Comparison of ENCODE assay signal across 31 cellular contexts in genomic region chr3:27322634-27323033, GRCh38.
"Had no signal": no experiment of that assay in that cellular context is flagged by ENCODE, and none has a peak within 500 bp of the region (broad histone marks: within the 10 kb centered on the region; RNA-seq: fewer than 3 reads in every experiment).

No MANE protein-coding gene starts in this region.

- FAIRE-seq: astrocyte had no signal

- H3K27ac ChIP-seq: brain microvascular endothelial cell, coronary artery, dorsolateral prefrontal cortex, esophagus muscularis mucosa, foreskin keratinocyte, heart left ventricle, WERI-Rb-1 had no signal

- DNase-seq: activated B cell treated with CpG ODN at 0.5 μM for 24 hours; activated CD4-positive, alpha-beta memory T cell treated with anti-CD3 and anti-CD28 coated beads, Interleukin-2, amount 10 ng/mL, durations not matched to agents 7 days and 5 days; activated CD4-positive, alpha-beta T cell treated with anti-CD3 and anti-CD28 coated beads for 48 hours; activated CD4-positive, alpha-beta T cell treated with anti-CD3 and anti-CD28 coated beads, Interleukin-2, amount 50 U/mL, for 4 hours; activated CD8-positive, alpha-beta memory T cell treated with anti-CD3 and anti-CD28 coated beads, Interleukin-2, amount 50 U/mL, for 48 hours; activated gamma-delta T cell; activated naive CD4-positive, alpha-beta T cell; activated naive CD4-positive, alpha-beta T cell treated with anti-CD3 and anti-CD28 coated beads, Interleukin-2, amount 10 ng/mL, durations not matched to agents 7 days and 5 days; activated naive CD8-positive, alpha-beta T cell treated with anti-CD3 and anti-CD28 coated beads, Interleukin-2, amount 10 ng/mL, durations not matched to agents 7 days and 5 days; activated T-cell treated with anti-CD3 and anti-CD28 coated beads for 4 hours; activated T-cell treated with anti-CD3 and anti-CD28 coated beads, Interleukin-2, amount 50 U/mL, for 24 hours; activated T-cell treated with anti-CD3 and anti-CD28 coated beads, Interleukin-2, amount 50 U/mL, for 72 hours; amniotic stem cell; anterior cingulate cortex; brain microvascular endothelial cell; dorsolateral prefrontal cortex; effector memory CD8-positive, alpha-beta T cell; erythroblast; foreskin keratinocyte; gastrocnemius medialis; glutamatergic neuron; heart left ventricle; T-helper 1 cell; T-helper 17 cell; T1000; WERI-Rb-1 had no signal

- ATAC-seq: activated CD4-positive, CD25-positive, alpha-beta regulatory T cell treated with anti-CD3 and anti-CD28 coated beads, Interleukin-2, amount 50 U/mL, for 24 hours; activated naive CD4-positive, alpha-beta T cell treated with anti-CD3 and anti-CD28 coated beads, Interleukin-2, amount 50 U/mL, for 72 hours; activated T-cell treated with anti-CD3 and anti-CD28 coated beads, Interleukin-2, amount 50 U/mL, for 72 hours; effector memory CD8-positive, alpha-beta T cell; foreskin keratinocyte; gastrocnemius medialis; heart left ventricle; T-helper 17 cell had no signal

- H3K4me3 ChIP-seq: coronary artery, dorsolateral prefrontal cortex, esophagus muscularis mucosa, gastrocnemius medialis, heart left ventricle had no signal

- H3K36me3 ChIP-seq: brain microvascular endothelial cell, esophagus muscularis mucosa, gastrocnemius medialis, heart left ventricle, WERI-Rb-1 had no signal

- H3K27me3 ChIP-seq: brain microvascular endothelial cell, dorsolateral prefrontal cortex, esophagus muscularis mucosa, foreskin keratinocyte, gastrocnemius medialis, heart left ventricle had no signal

- H3K9me3 ChIP-seq: esophagus muscularis mucosa, gastrocnemius medialis, heart left ventricle had no signal
